Comparison of ENCODE assay signal across 19 cellular contexts in the genomic region with DNA sequence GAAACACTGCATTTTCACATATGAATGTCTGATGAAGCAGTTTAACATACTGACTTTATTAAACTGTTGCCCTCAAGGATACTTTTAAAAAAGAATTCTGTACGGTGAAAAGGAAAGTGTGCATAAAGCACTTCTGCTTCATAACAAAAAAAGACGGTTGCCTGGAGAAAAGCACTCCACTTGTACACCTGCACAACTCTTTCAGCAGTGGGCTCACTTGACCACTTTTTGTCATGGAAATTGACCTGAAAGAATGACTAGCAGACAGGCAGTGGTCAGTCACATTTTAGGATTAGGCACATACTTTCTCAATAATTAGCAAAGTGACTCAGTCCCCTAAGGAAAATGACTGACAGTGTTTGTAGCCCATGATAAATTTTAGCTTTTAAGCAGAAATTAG.
"Had no signal": no experiment of that assay in that cellular context is flagged by ENCODE, and none has a peak within 500 bp of the region (broad histone marks: within the 10 kb centered on the region; RNA-seq: fewer than 3 reads in every experiment).

No MANE protein-coding gene starts in this region.

- H3K27ac ChIP-seq: gastroesophageal sphincter, left ventricle myocardium inferior, ovary, suprapubic skin, thyroid gland, uterus had no signal

- H3K4me1 ChIP-seq: left ventricle myocardium inferior, upper lobe of left lung, uterus had no signal

- H3K27me3 ChIP-seq: gastroesophageal sphincter, ovary, suprapubic skin, thyroid gland, upper lobe of left lung, uterus had no signal

- DNase-seq: effector memory CD4-positive, alpha-beta T cell; glutamatergic neuron; immature natural killer cell; left ventricle myocardium inferior; mesendoderm; naive thymus-derived CD4-positive, alpha-beta T cell; nucleus accumbens; ovary; right cardiac atrium; stimulated activated CD4-positive, alpha-beta T cell treated with anti-CD3 and anti-CD28 coated beads, Interleukin-2, amount 100 ng/mL, for 48 hours; stimulated activated naive CD8-positive, alpha-beta T cell treated with anti-CD3 and anti-CD28 coated beads, Interleukin-15, Interleukin-2, amounts not matched to agents 100 U/mL and 50 U/mL, for 24 hours; thyroid gland; upper lobe of left lung; uterus had no signal

- ATAC-seq: esophagus mucosa; gastroesophageal sphincter; naive thymus-derived CD4-positive, alpha-beta T cell; stimulated activated naive CD8-positive, alpha-beta T cell treated with anti-CD3 and anti-CD28 coated beads, Interleukin-15, Interleukin-2, amounts not matched to agents 100 U/mL and 50 U/mL, for 24 hours had no signal

- H3K9me3 ChIP-seq: gastroesophageal sphincter, left ventricle myocardium inferior, ovary, suprapubic skin, thyroid gland, upper lobe of left lung, uterus had no signal

- H3K36me3 ChIP-seq: left ventricle myocardium inferior, ovary, suprapubic skin, thyroid gland, upper lobe of left lung, uterus had no signal

- H3K4me3 ChIP-seq: gastroesophageal sphincter, left ventricle myocardium inferior, lung, ovary, smooth muscle cell, suprapubic skin, thyroid gland, upper lobe of left lung, uterus had no signal
